Comparison of ENCODE assay signal across 2 cellular contexts in the genomic region with DNA sequence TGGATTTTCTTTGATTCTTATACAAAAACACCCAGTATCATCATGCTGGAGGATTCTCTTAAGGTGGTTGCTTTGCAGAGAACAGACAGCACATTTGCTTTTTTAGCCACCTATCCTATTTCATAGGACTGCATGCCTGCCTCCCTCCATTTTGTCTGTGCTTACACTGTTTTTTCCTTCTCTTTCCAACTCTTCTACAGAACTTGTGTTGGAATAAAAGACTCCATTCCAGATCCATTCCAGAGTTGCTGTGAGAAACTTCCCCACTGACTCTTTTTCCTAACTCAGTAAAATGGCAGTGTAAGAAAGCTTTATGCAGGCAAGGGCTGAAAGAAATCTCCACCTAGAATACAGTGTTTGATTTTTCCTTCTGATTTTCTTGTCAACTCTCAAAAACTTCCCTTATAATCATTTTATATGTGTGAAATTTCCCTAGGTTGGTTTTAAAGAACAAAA.
TF ChIP-seq lines count a peak whose summit lies in the region.

No MANE protein-coding gene starts in this region.

TF ChIP-seq in HCT116, 20 proteins besides CTCF, POLR2A, EP300 and RAD21:
- no peak for TF ChIP-seq EZH2 (IDR thresholded peaks at IDR 0.05)
- TF ChIP-seq, protein P1, sequence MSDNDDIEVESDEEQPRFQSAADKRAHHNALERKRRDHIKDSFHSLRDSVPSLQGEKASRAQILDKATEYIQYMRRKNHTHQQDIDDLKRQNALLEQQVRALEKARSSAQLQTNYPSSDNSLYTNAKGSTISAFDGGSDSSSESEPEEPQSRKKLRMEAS (IDR thresholded peaks at IDR 0.05), result no peak
- TF ChIP-seq ZNF274 (IDR thresholded peaks at IDR 0.05; ENCODE audit: low read depth, low read length), result no peak
- peak; percentile 24 for TF ChIP-seq YY1 (IDR thresholded peaks at IDR 0.05; ENCODE audit: extremely low read depth, insufficient replicate concordance, low read depth, low read length)
- no peak for TF ChIP-seq ZFX (IDR thresholded peaks at IDR 0.05)
- TF ChIP-seq CEBPB (IDR thresholded peaks at IDR 0.05; ENCODE audit: low read depth), result no peak
TF ChIP-seq in HCT116: peak in this region for 1.

TF ChIP-seq in WTC11, 78 proteins besides CTCF, POLR2A, EP300 and RAD21:
- TF ChIP-seq, protein P2, sequence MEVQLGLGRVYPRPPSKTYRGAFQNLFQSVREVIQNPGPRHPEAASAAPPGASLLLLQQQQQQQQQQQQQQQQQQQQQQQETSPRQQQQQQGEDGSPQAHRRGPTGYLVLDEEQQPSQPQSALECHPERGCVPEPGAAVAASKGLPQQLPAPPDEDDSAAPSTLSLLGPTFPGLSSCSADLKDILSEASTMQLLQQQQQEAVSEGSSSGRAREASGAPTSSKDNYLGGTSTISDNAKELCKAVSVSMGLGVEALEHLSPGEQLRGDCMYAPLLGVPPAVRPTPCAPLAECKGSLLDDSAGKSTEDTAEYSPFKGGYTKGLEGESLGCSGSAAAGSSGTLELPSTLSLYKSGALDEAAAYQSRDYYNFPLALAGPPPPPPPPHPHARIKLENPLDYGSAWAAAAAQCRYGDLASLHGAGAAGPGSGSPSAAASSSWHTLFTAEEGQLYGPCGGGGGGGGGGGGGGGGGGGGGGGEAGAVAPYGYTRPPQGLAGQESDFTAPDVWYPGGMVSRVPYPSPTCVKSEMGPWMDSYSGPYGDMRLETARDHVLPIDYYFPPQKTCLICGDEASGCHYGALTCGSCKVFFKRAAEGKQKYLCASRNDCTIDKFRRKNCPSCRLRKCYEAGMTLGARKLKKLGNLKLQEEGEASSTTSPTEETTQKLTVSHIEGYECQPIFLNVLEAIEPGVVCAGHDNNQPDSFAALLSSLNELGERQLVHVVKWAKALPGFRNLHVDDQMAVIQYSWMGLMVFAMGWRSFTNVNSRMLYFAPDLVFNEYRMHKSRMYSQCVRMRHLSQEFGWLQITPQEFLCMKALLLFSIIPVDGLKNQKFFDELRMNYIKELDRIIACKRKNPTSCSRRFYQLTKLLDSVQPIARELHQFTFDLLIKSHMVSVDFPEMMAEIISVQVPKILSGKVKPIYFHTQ (CRISPR knock-in tag; IDR thresholded peaks at IDR 0.05), result no peak
- TF ChIP-seq, protein P3, sequence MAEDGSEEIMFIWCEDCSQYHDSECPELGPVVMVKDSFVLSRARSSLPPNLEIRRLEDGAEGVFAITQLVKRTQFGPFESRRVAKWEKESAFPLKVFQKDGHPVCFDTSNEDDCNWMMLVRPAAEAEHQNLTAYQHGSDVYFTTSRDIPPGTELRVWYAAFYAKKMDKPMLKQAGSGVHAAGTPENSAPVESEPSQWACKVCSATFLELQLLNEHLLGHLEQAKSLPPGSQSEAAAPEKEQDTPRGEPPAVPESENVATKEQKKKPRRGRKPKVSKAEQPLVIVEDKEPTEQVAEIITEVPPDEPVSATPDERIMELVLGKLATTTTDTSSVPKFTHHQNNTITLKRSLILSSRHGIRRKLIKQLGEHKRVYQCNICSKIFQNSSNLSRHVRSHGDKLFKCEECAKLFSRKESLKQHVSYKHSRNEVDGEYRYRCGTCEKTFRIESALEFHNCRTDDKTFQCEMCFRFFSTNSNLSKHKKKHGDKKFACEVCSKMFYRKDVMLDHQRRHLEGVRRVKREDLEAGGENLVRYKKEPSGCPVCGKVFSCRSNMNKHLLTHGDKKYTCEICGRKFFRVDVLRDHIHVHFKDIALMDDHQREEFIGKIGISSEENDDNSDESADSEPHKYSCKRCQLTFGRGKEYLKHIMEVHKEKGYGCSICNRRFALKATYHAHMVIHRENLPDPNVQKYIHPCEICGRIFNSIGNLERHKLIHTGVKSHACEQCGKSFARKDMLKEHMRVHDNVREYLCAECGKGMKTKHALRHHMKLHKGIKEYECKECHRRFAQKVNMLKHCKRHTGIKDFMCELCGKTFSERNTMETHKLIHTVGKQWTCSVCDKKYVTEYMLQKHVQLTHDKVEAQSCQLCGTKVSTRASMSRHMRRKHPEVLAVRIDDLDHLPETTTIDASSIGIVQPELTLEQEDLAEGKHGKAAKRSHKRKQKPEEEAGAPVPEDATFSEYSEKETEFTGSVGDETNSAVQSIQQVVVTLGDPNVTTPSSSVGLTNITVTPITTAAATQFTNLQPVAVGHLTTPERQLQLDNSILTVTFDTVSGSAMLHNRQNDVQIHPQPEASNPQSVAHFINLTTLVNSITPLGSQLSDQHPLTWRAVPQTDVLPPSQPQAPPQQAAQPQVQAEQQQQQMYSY (CRISPR knock-in tag; IDR thresholded peaks at IDR 0.05), result peak; percentile 93
TF ChIP-seq in WTC11: peak in this region for 1.
